In the genomic region with DNA sequence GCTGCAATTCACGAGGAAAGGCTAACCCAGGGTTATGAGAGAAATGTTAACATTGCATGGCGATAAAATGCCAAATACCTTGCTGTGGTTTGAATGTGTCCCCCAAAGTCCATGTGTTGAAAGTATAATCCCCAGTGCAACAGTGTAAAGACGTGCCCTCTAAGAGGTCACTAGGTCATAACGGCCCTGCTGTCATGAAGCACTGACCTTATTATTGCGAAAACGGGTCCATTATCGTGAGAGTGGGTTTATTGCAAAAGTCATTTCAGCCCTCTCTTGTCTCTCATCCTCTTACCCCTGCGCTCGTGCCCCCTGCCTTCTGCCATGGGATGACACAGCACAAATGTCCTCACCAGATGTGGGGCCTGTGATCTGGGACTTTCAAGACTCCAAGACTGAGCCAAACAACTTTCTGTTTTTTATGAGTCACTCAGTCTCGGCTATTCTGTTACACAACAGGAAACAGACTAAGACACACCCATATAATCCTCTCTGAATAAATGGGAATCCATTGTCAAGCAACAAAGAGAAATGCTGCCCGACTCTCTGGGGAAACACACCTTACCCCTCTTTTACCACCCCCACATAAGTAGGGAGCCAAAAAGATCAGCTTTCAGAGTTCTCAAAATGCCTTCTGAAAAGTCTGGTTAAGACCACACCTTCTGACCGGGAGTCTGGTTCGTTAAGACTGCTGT, we compare ENCODE assay signal across 8 cellular contexts.
DNase-seq lines count a peak whose midpoint lies in the region; ATAC-seq and FAIRE-seq lines count a peak whose summit lies in the region.

No MANE protein-coding gene starts in this region.

- H3K27ac ChIP-seq in small intestine (ENCODE audit: low read depth in 1 of 2, low read length in 1 of 2), result peak overlapping the region; percentile 57 to 91

- no peak overlapping the region for H3K4me3 ChIP-seq in small intestine (ENCODE audit: low read depth in 1 of 2, low read length in 2 of 2)

- no peaks in the 10 kb centered on the region for H3K9me3 ChIP-seq in small intestine (ENCODE audit: control insufficient read depth, low read depth)

- DNase-seq in OCI-M2 (lab: John Stamatoyannopoulos, UW; ENCODE audit: unreplicated experiment) (peak; percentile 18), glomerular endothelial cell (ENCODE audit: extremely low read depth, low read depth, low spot score) (peak; percentile 65), small intestine (peak; percentile 85)
- peak; percentile 37 for DNase-seq in activated effector memory CD4-positive, alpha-beta T cell treated with Interleukin-2 at 50 U/mL for 16 hours

- no peaks in the 10 kb centered on the region for H3K36me3 ChIP-seq in small intestine (ENCODE audit: control insufficient read depth in 2 of 2, insufficient read depth in 2 of 2, low read length in 2 of 2)

- WGBS in small intestine, 3 donors, result 34 to 47% (median 44%) methylated on average over 13 of the region's 13 CpGs

- H3K27me3 ChIP-seq in small intestine (ENCODE audit: control insufficient read depth in 2 of 2, insufficient read depth in 2 of 2, low read length in 2 of 2), result no peaks in the 10 kb centered on the region

- ATAC-seq in GM21825 (IDR thresholded peaks at IDR 0.05; ENCODE audit: unreplicated experiment) (peak; percentile 66), GM18858 (IDR thresholded peaks at IDR 0.05; ENCODE audit: unreplicated experiment) (no peak), GM18511 (IDR thresholded peaks at IDR 0.05; ENCODE audit: unreplicated experiment) (no peak), HG03135 (IDR thresholded peaks at IDR 0.05; ENCODE audit: unreplicated experiment) (no peak)

- peaks cover 0 to 2% of the 10 kb centered on the region in 2 donors for H3K4me1 ChIP-seq in small intestine (ENCODE audit: control insufficient read depth in 2 of 2, insufficient read depth in 1 of 2, low read depth in 1 of 2, low read length in 1 of 2)

- no peak for FAIRE-seq in small intestine (lab: Jason Lieb, UNC)

Comparison
In these comparisons a context has a peak if more than half of its experiments do, and no peak if none do; other contexts are left out.
1. DNase-seq: peak in every context shown above with its lines; median percentile 85 in small intestine; 65 in glomerular endothelial cell; 37 in activated effector memory CD4-positive, alpha-beta T cell treated with Interleukin-2 at 50 U/mL for 16 hours; 18 in OCI-M2.